In genomic region chr11:96237759-96238158, GRCh38 we compare ENCODE assay signal across 17 cellular contexts.
DNase-seq lines count a peak whose midpoint lies in the region; ATAC-seq, FAIRE-seq and TF ChIP-seq lines count a peak whose summit lies in the region.
"Had no signal": no experiment of that assay in that cellular context is flagged by ENCODE, and none has a peak within 500 bp of the region (broad histone marks: within the 10 kb centered on the region; RNA-seq: fewer than 3 reads in every experiment).

No MANE protein-coding gene starts in this region.

- TF ChIP-seq CTCF in D721Med (IDR thresholded peaks at IDR 0.05; ENCODE audit: insufficient read depth, missing control alignments) (no peak), IMR-90 (conservative IDR thresholded peaks at IDR 0.05; ENCODE audit: low read depth, low read length) (no peak), omental fat pad (IDR thresholded peaks at IDR 0.05) (no peak)

- TF ChIP-seq RAD21 in IMR-90 (IDR thresholded peaks at IDR 0.05; ENCODE audit: low read length): no peak

- CTCF ChIA-PET in IMR-90 (lab: Yijun Ruan, JAX): interaction anchor here (0.6 to 5.7 kb wide), 4 partner anchors 100 to 389 kb away, joined by 3 to 34 read pairs (median 4); partner anchors contain the start of gene MAML2

- no TSS peak for BruUV-seq in IMR-90 (replicated peaks; lab: Mats Ljungman, UMichigan)

- H4K91ac ChIP-seq in IMR-90 (ENCODE audit: insufficient read depth, low read depth, low read length): peak overlapping the region; percentile 48; the same call in 1 of the 2 replicates

- H3K18ac ChIP-seq in IMR-90 (ENCODE audit: low read depth, low read length): no peak overlapping the region

- H3K79me1 ChIP-seq in IMR-90 (ENCODE audit: low read depth in 1 of 2, low read length in 2 of 2): peaks cover 27 to 67% of the 10 kb centered on the region in 2 experiments

- WGBS in IMR-90 (ENCODE audit: extremely low coverage in 2 of 2, insufficient read length in 1 of 2), 2 experiments: no CpG with 5 or more reads among the region's 2 CpGs

- no peaks in the 10 kb centered on the region for H3K9me1 ChIP-seq in IMR-90 (ENCODE audit: insufficient read depth, low read length)

- no peak overlapping the region; the same call in 1 of the 2 replicates for H3K4me2 ChIP-seq in IMR-90 (ENCODE audit: low read depth, low read length)

- no peak overlapping the region for H2AK9ac ChIP-seq in IMR-90 (replicated peaks; ENCODE audit: low read depth, low read length, poor library complexity)

- no peaks in the 10 kb centered on the region for H3K27me3 ChIP-seq in IMR-90 (ENCODE audit: control insufficient read depth, insufficient read depth, low read length)
- H3K27me3 ChIP-seq: body of pancreas, SJCRH30 had no signal

- H2AFZ ChIP-seq in IMR-90 (replicated peaks; ENCODE audit: low read length, poor library complexity): no peak overlapping the region

- 0 out of 2 replicates have a peak overlapping the region, but pooled peaks have one; percentile 28 for H2BK20ac ChIP-seq in IMR-90 (ENCODE audit: low read depth, low read length)

- in situ Hi-C loops in IMR-90 (cut with MboI; ENCODE audit: low sequenced_read_pairs): no loop called here

- H3K4me3 ChIP-seq in IMR-90 (ENCODE audit: insufficient read depth, low read depth, low read length): no peak overlapping the region
- H3K4me3 ChIP-seq: body of pancreas, SJCRH30 had no signal

- no peaks in the 10 kb centered on the region for H3K9me3 ChIP-seq in IMR-90 (ENCODE audit: control insufficient read depth, insufficient read depth, low read length)
- H3K9me3 ChIP-seq: body of pancreas, Caco-2, SJCRH30 had no signal

- H2BK5ac ChIP-seq in IMR-90 (ENCODE audit: low read depth, low read length, poor library complexity, severe bottlenecking): peak overlapping the region; percentile 71

- dilution Hi-C loops in IMR-90 (cut with HindIII; ENCODE audit: low sequenced_read_pairs, unreplicated experiment): no loop called here

- H2AK5ac ChIP-seq in IMR-90 (ENCODE audit: low read depth, low read length): no peak overlapping the region

- no peak overlapping the region; the same call in 1 of the 2 replicates for H3K14ac ChIP-seq in IMR-90 (replicated peaks; ENCODE audit: low read depth, low read length)

- no peak overlapping the region for H4K5ac ChIP-seq in IMR-90 (ENCODE audit: low read depth, low read length)

- no peaks in the 10 kb centered on the region for H4K20me1 ChIP-seq in IMR-90 (ENCODE audit: insufficient read depth, low read length)

- TF ChIP-seq POLR2A in IMR-90 (IDR thresholded peaks at IDR 0.05; ENCODE audit: low read depth, low read length): no peak

- ATAC-seq in IMR-90 (ENCODE audit: low read depth) (no peak), omental fat pad (ENCODE audit: low FRiP score) (no peak), HG03378 (IDR thresholded peaks at IDR 0.05; ENCODE audit: unreplicated experiment) (no peak)
- ATAC-seq: body of pancreas had no signal

- peak overlapping the region; percentile 9; the same call in 1 of the 2 replicates for H3K23ac ChIP-seq in IMR-90 (ENCODE audit: low read depth, low read length)

- H2BK15ac ChIP-seq in IMR-90 (ENCODE audit: low read depth, low read length): 0 out of 3 replicates have a peak overlapping the region, but pooled peaks have one; percentile 27

- peak; percentile 97 for FAIRE-seq in D721Med (lab: Jason Lieb, UNC)
- FAIRE-seq: kidney had no signal

- H3K36me3 ChIP-seq in IMR-90 (ENCODE audit: control insufficient read depth, insufficient read depth, low read length): peaks cover 1% of the 10 kb centered on the region; the same call in 1 of the 2 replicates
- H3K36me3 ChIP-seq: SJCRH30 had no signal

- no peak overlapping the region; a peak in 1 of 4 replicates for H4K8ac ChIP-seq in IMR-90 (ENCODE audit: low read depth in 2 of 2, low read length in 2 of 2)

- H3K27ac ChIP-seq in IMR-90 (ENCODE audit: insufficient read depth, low read length): no peak overlapping the region; the same call in 1 of the 2 replicates
- H3K27ac ChIP-seq: SJCRH30 had no signal

- DNase-seq in D721Med (ENCODE audit: insufficient read length, low spot score) (no peak), IMR-90 (no peak), NCI-H82 treated with DMSO at 0.1 percent for 48 hours (lab: John Stamatoyannopoulos, UW; ENCODE audit: unreplicated experiment) (peak; percentile 85), kidney glomerular epithelial cell (lab: John Stamatoyannopoulos, UW) (peak; percentile 47), omental fat pad (ENCODE audit: low spot score) (no peak), cortex of kidney (lab: John Stamatoyannopoulos, UW) (no peak), EL (no peak)
- DNase-seq: activated CD4-positive, alpha-beta T cell treated with anti-CD3 and anti-CD28 coated beads, Interleukin-2, amount 10 ng/mL, durations not matched to agents 24 days and 14 days; activated naive CD4-positive, alpha-beta T cell treated with Interleukin-2 at 50 U/mL for 16 hours; body of pancreas; kidney; NCI-H2029; SJCRH30; stimulated activated naive CD4-positive, alpha-beta T cell; T-helper 9 cell had no signal

- H3K4ac ChIP-seq in IMR-90 (ENCODE audit: low read depth, low read length): peak overlapping the region; percentile 30; the same call in 1 of the 2 replicates

- intact Hi-C loops in IMR-90 (cut with micrococcal nuclease): loop anchor here (5.0 to 10.0 kb wide), 3 partner anchors 180 to 405 kb away; partner anchors contain the start of gene MTMR2

- no peak overlapping the region for H3K56ac ChIP-seq in IMR-90 (ENCODE audit: extremely low read depth, insufficient read depth, low read length)

- H2BK120ac ChIP-seq in IMR-90 (ENCODE audit: low read depth, low read length): peak overlapping the region; percentile 50

- POLR2A ChIA-PET in IMR-90 (lab: Charles Lee; ENCODE audit: unreplicated experiment): interaction anchor here (1.0 kb wide), 1 partner anchor 49 kb away, joined by 3 read pairs; no protein-coding TSS in a partner anchor

- no peak overlapping the region for H3K9ac ChIP-seq in IMR-90 (ENCODE audit: low read depth, low read length)

- peaks cover 23% of the 10 kb centered on the region for H3K4me1 ChIP-seq in IMR-90 (ENCODE audit: control insufficient read depth, insufficient read depth, low read length)
- H3K4me1 ChIP-seq: SJCRH30 had no signal

TF ChIP-seq in IMR-90, 13 proteins besides CTCF, POLR2A, EP300 and RAD21:
- TF ChIP-seq CEBPB (IDR thresholded peaks at IDR 0.05; ENCODE audit: low read depth, low read length) (0 out of 2 replicates have a peak, but pooled peaks have one; percentile 17), CHD1 (IDR thresholded peaks at IDR 0.05; ENCODE audit: low read depth, low read length) (no peak)
TF ChIP-seq in IMR-90: peak in this region for 1.

Comparison
In these comparisons a context has a peak if more than half of its experiments do, and no peak if none do; other contexts are left out.
1. DNase-seq: peak in NCI-H82 treated with DMSO at 0.1 percent for 48 hours (single experiment) and kidney glomerular epithelial cell (single experiment); none in D721Med (single experiment), IMR-90 (single experiment), omental fat pad (single experiment), cortex of kidney (single experiment) and EL (single experiment).